18 cellular contexts compared by ENCODE assay signal in the genomic region with DNA sequence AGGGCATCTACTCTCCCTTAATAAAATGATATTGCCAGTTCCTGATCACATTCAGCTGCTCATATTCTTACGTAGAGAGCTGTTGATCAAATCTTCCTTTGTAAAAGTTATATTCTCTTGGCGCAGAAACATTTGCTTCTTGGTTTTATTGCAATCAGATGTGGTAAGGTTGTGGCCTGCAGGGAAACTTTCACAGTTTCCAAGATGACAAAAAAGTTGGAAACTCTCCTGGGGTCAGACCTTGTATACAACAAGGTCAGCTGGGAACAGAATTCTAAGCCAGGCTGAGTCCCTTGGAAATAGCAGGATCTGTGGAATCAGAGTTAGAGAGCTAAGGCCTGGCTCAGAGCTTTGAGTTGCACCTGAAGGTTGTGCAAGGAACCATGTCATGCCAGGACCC.
DNase-seq lines count a peak whose midpoint lies in the region; ATAC-seq and TF ChIP-seq lines count a peak whose summit lies in the region.
"Had no signal": no experiment of that assay in that cellular context is flagged by ENCODE, and none has a peak within 500 bp of the region (broad histone marks: within the 10 kb centered on the region; RNA-seq: fewer than 3 reads in every experiment).

No MANE protein-coding gene starts in this region.

- peak overlapping the region; percentile 73 for H3K4me2 ChIP-seq in GM23248 (ENCODE audit: unreplicated experiment)
- H3K4me2 ChIP-seq: PC-9 had no signal

- TF ChIP-seq CTCF in esophagus muscularis mucosa (IDR thresholded peaks at IDR 0.05) (no peak), neural crest cell (conservative IDR thresholded peaks at IDR 0.05) (no peak)

- H3K4me3 Mint-ChIP-seq in T-helper 1 cell treated with Interleukin-12 subunit alpha and Interleukin-12 subunit beta and Interleukin-4 antibody, amounts not matched to agents 30 μg/mL and 1 μg/mL, for 36 hours = no peak overlapping the region
- H3K4me3 Mint-ChIP-seq in neural crest cell = no peak overlapping the region

- H3K4me3 ChIP-seq in GM23248 = no peak overlapping the region
- H3K4me3 ChIP-seq in esophagus muscularis mucosa = no peak overlapping the region
- H3K4me3 ChIP-seq: PC-9 had no signal

- intact Hi-C loops in esophagus muscularis mucosa (cut with DNase I) = loop anchor here (5.0 kb wide), 1 partner anchor 149 kb away; the partner anchor contains the start of gene CD47

- no peaks in the 10 kb centered on the region for H3K9me3 ChIP-seq in GM23248 (ENCODE audit: low read depth)
- no peaks in the 10 kb centered on the region for H3K9me3 ChIP-seq in esophagus muscularis mucosa

- H3K27me3 ChIP-seq in GM23248 (replicated peaks; ENCODE audit: insufficient read depth) (no peaks in the 10 kb centered on the region), esophagus muscularis mucosa (no peaks in the 10 kb centered on the region)

- peak overlapping the region; percentile 4 for H3K27ac Mint-ChIP-seq in T-helper 1 cell treated with Interleukin-12 subunit alpha and Interleukin-12 subunit beta and Interleukin-4 antibody, amounts not matched to agents 30 μg/mL and 1 μg/mL, for 36 hours
- H3K27ac Mint-ChIP-seq in neural crest cell (ENCODE audit: unreplicated experiment) = peak overlapping the region; percentile 24
- H3K27ac Mint-ChIP-seq: HFFc6 had no signal

- peak overlapping the region; percentile 10; the same call in 1 of the 2 replicates for H3K27ac ChIP-seq in GM23248
- H3K27ac ChIP-seq in esophagus muscularis mucosa (replicated peaks in 1 of 4) = no peak overlapping the region
- H3K27ac ChIP-seq: 22Rv1, C4-2B, PC-9 had no signal

- peak overlapping the region; percentile 63 for H2AFZ ChIP-seq in GM23248
- H2AFZ ChIP-seq: PC-9 had no signal

- H3K9me3 Mint-ChIP-seq in T-helper 1 cell treated with Interleukin-12 subunit alpha and Interleukin-12 subunit beta and Interleukin-4 antibody, amounts not matched to agents 30 μg/mL and 1 μg/mL, for 36 hours = no peaks in the 10 kb centered on the region
- no peaks in the 10 kb centered on the region for H3K9me3 Mint-ChIP-seq in neural crest cell
- H3K9me3 Mint-ChIP-seq: HFFc6 had no signal

- no peaks in the 10 kb centered on the region for H3K9me2 ChIP-seq in GM23248 (ENCODE audit: insufficient read depth)

- WGBS in GM23248 (ENCODE audit: low coverage in 1 of 2, low lambda C conversion rate in 2 of 2, missing lambda C conversion rate in 2 of 2), 2 experiments = 37 to 39% methylated on average over 2 of the region's 2 CpGs
- 97% methylated on average over 2 of the region's 2 CpGs for WGBS in esophagus muscularis mucosa

- TF ChIP-seq EP300 in esophagus muscularis mucosa (IDR thresholded peaks at IDR 0.05) = no peak

- TF ChIP-seq POLR2A in esophagus muscularis mucosa (IDR thresholded peaks at IDR 0.05; ENCODE audit: low read depth) = no peak

- no peaks in the 10 kb centered on the region for H4K20me1 ChIP-seq in GM23248 (ENCODE audit: insufficient read depth)

- H3K36me3 ChIP-seq in GM23248 (ENCODE audit: low read depth) = no peaks in the 10 kb centered on the region
- no peaks in the 10 kb centered on the region for H3K36me3 ChIP-seq in esophagus muscularis mucosa

- H3K4me1 ChIP-seq in GM23248 (ENCODE audit: insufficient read depth) = peaks cover 25% of the 10 kb centered on the region
- H3K4me1 ChIP-seq in esophagus muscularis mucosa = peaks cover 0 to 16% (median 7%) of the 10 kb centered on the region in 4 donors

- H3F3A ChIP-seq in GM23248 (ENCODE audit: insufficient read depth) = peaks cover 7% of the 10 kb centered on the region

- H3K4me1 Mint-ChIP-seq in T-helper 1 cell treated with Interleukin-12 subunit alpha and Interleukin-12 subunit beta and Interleukin-4 antibody, amounts not matched to agents 30 μg/mL and 1 μg/mL, for 36 hours (ENCODE audit: low read depth) = peaks cover 20% of the 10 kb centered on the region
- H3K4me1 Mint-ChIP-seq in neural crest cell = peaks cover 8% of the 10 kb centered on the region

- H3K27me3 Mint-ChIP-seq in T-helper 1 cell treated with Interleukin-12 subunit alpha and Interleukin-12 subunit beta and Interleukin-4 antibody, amounts not matched to agents 30 μg/mL and 1 μg/mL, for 36 hours (ENCODE audit: low read depth) = no peaks in the 10 kb centered on the region
- H3K27me3 Mint-ChIP-seq in neural crest cell (ENCODE audit: low read depth) = no peaks in the 10 kb centered on the region

- H3K9ac ChIP-seq in GM23248 = no peak overlapping the region

- no peak for ATAC-seq in HG02870 (IDR thresholded peaks at IDR 0.05; ENCODE audit: unreplicated experiment)

- in situ Hi-C loops in GM23248 (cut with MboI) = no loop called here
- in situ Hi-C loops in ACHN (cut with HindIII; ENCODE audit: low pct_ligation_motif_present, low pct_unique_long_range_greater_than_20kb, low sequenced_read_pairs) = no loop called here

- peaks cover 4% of the 10 kb centered on the region for H3K36me3 Mint-ChIP-seq in T-helper 1 cell treated with Interleukin-12 subunit alpha and Interleukin-12 subunit beta and Interleukin-4 antibody, amounts not matched to agents 30 μg/mL and 1 μg/mL, for 36 hours (ENCODE audit: low read depth)
- H3K36me3 Mint-ChIP-seq in neural crest cell (ENCODE audit: low read depth) = no peaks in the 10 kb centered on the region

- H3K79me2 ChIP-seq in GM23248 (ENCODE audit: insufficient read depth) = no peaks in the 10 kb centered on the region

- DNase-seq in T-helper 1 cell (no peak), GM23248 (peak; percentile 35), esophagus muscularis mucosa (ENCODE audit: extremely low spot score) (peak; percentile 64), neural crest cell (ENCODE audit: low read depth, low spot score) (no peak), globus pallidus (ENCODE audit: low spot score) (no peak), ACHN (no peak)
- DNase-seq: GDM1, HFFc6, NCI-H1105, NCI-H1694, NCI-H2107, NCI-H2227 treated with DMSO at 0.1 percent for 48 hours, NCI-H524, PC-9 had no signal

Comparison
In these comparisons a context has a peak if more than half of its experiments do, and no peak if none do; other contexts are left out.
1. DNase-seq: peak in GM23248 (single experiment) and esophagus muscularis mucosa (single experiment); none in T-helper 1 cell (0 of 5), neural crest cell (single experiment), globus pallidus (single experiment) and ACHN (single experiment).